Comparison of ENCODE assay signal across 28 cellular contexts in the genomic region with DNA sequence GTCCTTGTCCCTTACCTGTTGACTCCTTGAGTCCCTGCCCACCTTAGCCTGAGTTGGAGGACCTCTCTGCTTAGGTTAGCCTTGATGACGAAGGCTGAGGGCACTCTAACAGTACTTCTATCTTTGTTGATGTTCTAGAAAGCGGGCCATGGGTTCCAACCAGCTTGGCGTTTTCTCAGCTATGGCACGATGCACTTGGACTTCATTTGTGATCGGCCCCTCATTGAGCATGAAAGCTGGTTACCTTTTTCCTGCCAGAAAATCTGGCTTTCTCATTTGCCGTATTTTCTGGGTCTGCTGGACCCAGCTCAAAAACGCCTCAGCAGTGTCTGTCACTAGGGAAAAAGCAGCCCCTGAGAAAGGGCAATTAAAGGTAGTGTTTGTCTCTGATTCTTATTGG.
"Had no signal": no experiment of that assay in that cellular context is flagged by ENCODE, and none has a peak within 500 bp of the region (broad histone marks: within the 10 kb centered on the region; RNA-seq: fewer than 3 reads in every experiment).

No MANE protein-coding gene starts in this region.

- ATAC-seq: effector memory CD8-positive, alpha-beta T cell; esophagus mucosa; foreskin keratinocyte; gastrocnemius medialis; gastroesophageal sphincter; heart left ventricle; heart right ventricle had no signal

- DNase-seq: colonic mucosa; cortex of kidney; dermis blood vessel endothelial cell; effector CD4-positive, alpha-beta T cell; effector CD8-positive, alpha-beta T cell; effector memory CD4-positive, alpha-beta T cell; effector memory CD8-positive, alpha-beta T cell; endodermal cell; erythroblast; esophagus squamous epithelium; foreskin fibroblast; foreskin keratinocyte; foreskin melanocyte; gastrocnemius medialis; glutamatergic neuron; head of caudate nucleus; heart left ventricle; heart right ventricle had no signal

- H3K36me3 ChIP-seq: colonic mucosa, esophagus muscularis mucosa, esophagus squamous epithelium, gastrocnemius medialis, gastroesophageal sphincter, heart left ventricle, heart right ventricle had no signal

- H3K27ac ChIP-seq: colonic mucosa, coronary artery, epithelial cell of prostate, esophagus muscularis mucosa, esophagus squamous epithelium, foreskin keratinocyte, gastrocnemius medialis, gastroesophageal sphincter, heart left ventricle, heart right ventricle had no signal

- H3K9me3 ChIP-seq: colonic mucosa, esophagus muscularis mucosa, esophagus squamous epithelium, gastrocnemius medialis, gastroesophageal sphincter, heart left ventricle, heart right ventricle had no signal

- H3K4me1 ChIP-seq: colonic mucosa, esophagus muscularis mucosa, esophagus squamous epithelium, foreskin keratinocyte, gastrocnemius medialis, gastroesophageal sphincter, heart left ventricle, heart right ventricle had no signal

- H3K27me3 ChIP-seq: colonic mucosa, dorsolateral prefrontal cortex, esophagus muscularis mucosa, esophagus squamous epithelium, gastrocnemius medialis, gastroesophageal sphincter, heart left ventricle had no signal

- H3K4me3 ChIP-seq: colonic mucosa, coronary artery, dorsolateral prefrontal cortex, esophagus muscularis mucosa, esophagus squamous epithelium, gastrocnemius medialis, gastroesophageal sphincter, heart left ventricle, heart right ventricle had no signal

- FAIRE-seq: colon, endometrium, endothelial cell of umbilical vein, frontal cortex had no signal
